Comparison of ENCODE assay signal across 21 cellular contexts in the genomic region with DNA sequence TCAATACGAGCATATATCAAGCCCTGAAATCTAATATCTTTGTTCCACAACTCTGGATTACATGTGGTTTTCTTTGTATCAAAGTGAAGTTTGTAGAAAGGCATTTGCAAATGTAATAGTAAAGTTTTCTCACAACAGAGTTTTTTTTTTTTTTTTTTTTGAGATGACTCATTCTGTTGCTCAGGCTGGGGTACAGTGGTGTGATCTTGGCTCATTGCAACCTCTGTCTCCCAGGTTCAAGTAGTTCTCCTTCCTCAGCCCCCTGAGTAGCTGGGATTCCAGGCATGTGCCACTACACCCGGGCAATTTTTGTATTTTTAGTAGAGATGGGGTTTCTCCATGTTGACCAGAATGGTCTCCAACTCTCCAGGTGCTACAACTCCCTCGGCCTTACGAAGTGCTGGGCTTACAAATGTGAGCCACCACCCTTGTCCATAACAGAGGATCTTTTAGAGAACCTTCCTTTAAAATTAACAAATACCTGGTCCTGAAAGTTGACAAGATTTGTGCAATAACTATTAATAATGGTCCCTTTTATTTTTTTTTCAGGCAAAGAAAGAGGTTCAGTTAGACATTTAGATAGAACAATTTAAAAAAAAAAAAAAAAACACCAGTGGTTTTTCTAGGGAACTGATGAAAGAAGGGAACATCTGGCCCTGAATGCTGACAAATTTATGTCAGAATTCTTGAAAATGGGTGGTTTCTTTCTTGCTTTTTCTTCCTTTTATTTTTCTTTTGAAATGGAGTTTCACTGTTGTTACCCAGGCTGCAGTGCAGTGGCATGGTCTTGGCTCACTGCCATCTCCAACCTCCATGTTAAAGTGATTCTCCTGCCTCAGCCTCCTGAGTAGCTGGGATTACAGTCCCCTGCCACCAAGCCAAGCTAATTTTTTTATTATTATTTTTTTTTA.
A peak's percentile ranks its signal among the peaks of the same experiment; 100 is the strongest.
DNase-seq lines count a peak whose midpoint lies in the region; ATAC-seq and TF ChIP-seq lines count a peak whose summit lies in the region.
"Had no signal": no experiment of that assay in that cellular context is flagged by ENCODE, and none has a peak within 500 bp of the region (broad histone marks: within the 10 kb centered on the region; RNA-seq: fewer than 3 reads in every experiment).

No MANE protein-coding gene starts in this region.

- peak; percentile 60 for ATAC-seq in activated CD8-positive, alpha-beta T cell treated with anti-CD3 and anti-CD28 coated beads for 36 hours
- ATAC-seq in memory B cell (ENCODE audit: low read depth) (no peak), HG03039 (IDR thresholded peaks at IDR 0.05; ENCODE audit: unreplicated experiment) (no peak)
- ATAC-seq: Right ventricle myocardium inferior had no signal

- H3K27ac Mint-ChIP-seq in activated CD8-positive, alpha-beta T cell treated with anti-CD3 and anti-CD28 coated beads for 36 hours = peak overlapping the region; percentile 86
- H3K27ac Mint-ChIP-seq in memory B cell = peak overlapping the region; percentile 20

- H3K4me3 Mint-ChIP-seq in activated CD8-positive, alpha-beta T cell treated with anti-CD3 and anti-CD28 coated beads for 36 hours = no peak overlapping the region
- H3K4me3 Mint-ChIP-seq in memory B cell = no peak overlapping the region

- intact Hi-C loops in activated CD8-positive, alpha-beta T cell treated with anti-CD3 and anti-CD28 coated beads for 36 hours (cut with micrococcal nuclease) = no loop called here

- H3K27me3 Mint-ChIP-seq in activated CD8-positive, alpha-beta T cell treated with anti-CD3 and anti-CD28 coated beads for 36 hours = no peaks in the 10 kb centered on the region
- no peaks in the 10 kb centered on the region for H3K27me3 Mint-ChIP-seq in memory B cell
- H3K27me3 Mint-ChIP-seq: T-cell had no signal

- H3K4me1 Mint-ChIP-seq in activated CD8-positive, alpha-beta T cell treated with anti-CD3 and anti-CD28 coated beads for 36 hours (ENCODE audit: low read depth) = peaks cover 22% of the 10 kb centered on the region
- H3K4me1 Mint-ChIP-seq in memory B cell = peaks cover 20% of the 10 kb centered on the region

- TF ChIP-seq CTCF in activated CD8-positive, alpha-beta T cell treated with anti-CD3 and anti-CD28 coated beads for 36 hours (IDR thresholded peaks at IDR 0.05) = no peak

- POLR2A ChIA-PET in activated CD8-positive, alpha-beta T cell treated with anti-CD3 and anti-CD28 coated beads for 36 hours (lab: Charles Lee) = no interaction called here

- H3K36me3 Mint-ChIP-seq in activated CD8-positive, alpha-beta T cell treated with anti-CD3 and anti-CD28 coated beads for 36 hours (ENCODE audit: low read depth) = no peaks in the 10 kb centered on the region
- H3K36me3 Mint-ChIP-seq in memory B cell = peaks cover 10% of the 10 kb centered on the region
- H3K36me3 Mint-ChIP-seq: T-cell had no signal

- no peak overlapping the region for H3K4me3 ChIP-seq in Jurkat, Clone E6-1 (ENCODE audit: low read length)
- H3K4me3 ChIP-seq: cardiac muscle cell, skin epidermis had no signal

- CTCF ChIA-PET in activated CD8-positive, alpha-beta T cell treated with anti-CD3 and anti-CD28 coated beads for 36 hours (lab: Charles Lee) = no interaction called here

- no peaks in the 10 kb centered on the region for H3K9me3 Mint-ChIP-seq in activated CD8-positive, alpha-beta T cell treated with anti-CD3 and anti-CD28 coated beads for 36 hours
- H3K9me3 Mint-ChIP-seq in memory B cell = no peaks in the 10 kb centered on the region
- H3K9me3 Mint-ChIP-seq: T-cell had no signal

- peak; percentile 50 for DNase-seq in activated CD8-positive, alpha-beta memory T cell treated with anti-CD3 and anti-CD28 coated beads, Interleukin-2, amount 50 U/mL, for 48 hours
- no peak for DNase-seq in activated CD8-positive, alpha-beta memory T cell treated with anti-CD3 and anti-CD28 coated beads for 24 hours
- DNase-seq in Jurkat, Clone E6-1 (ENCODE audit: low read depth, low spot score) = peak; percentile 26
- peak; percentile 57 for DNase-seq in activated CD8-positive, alpha-beta T cell treated with anti-CD3 and anti-CD28 coated beads for 36 hours
- DNase-seq in memory B cell (ENCODE audit: low spot score in 2 of 2) (no peak), NCI-H1930 (lab: John Stamatoyannopoulos, UW) (no peak), H4 (ENCODE audit: low spot score) (no peak)
- DNase-seq: anterior cingulate cortex, C1 segment of cervical spinal cord, glutamatergic neuron, NCI-H1048, NCI-H187 treated with DMSO at 0.1 percent for 48 hours, NCI-H2227 treated with DMSO at 0.1 percent for 48 hours, NCI-H82, OCI-M1, T-cell, trophoblast cell had no signal

Comparison
In these comparisons a context has a peak if more than half of its experiments do, and no peak if none do; other contexts are left out.
1. DNase-seq: peak in activated CD8-positive, alpha-beta memory T cell treated with anti-CD3 and anti-CD28 coated beads, Interleukin-2, amount 50 U/mL, for 48 hours (single experiment), Jurkat, Clone E6-1 (single experiment) and activated CD8-positive, alpha-beta T cell treated with anti-CD3 and anti-CD28 coated beads for 36 hours (single experiment); none in activated CD8-positive, alpha-beta memory T cell treated with anti-CD3 and anti-CD28 coated beads for 24 hours (single experiment), memory B cell (0 of 2), NCI-H1930 (0 of 2) and H4 (single experiment).